ENCODE assay signal across 14 cellular contexts in genomic region chr7:55523366-55523765, GRCh38. TPM values are rescaled to one million over a fixed set of nuclear protein-coding genes. Genes with fewer than 3 reads are reported as not detected.
DNase-seq lines count a peak whose midpoint lies in the region; ATAC-seq, FAIRE-seq and TF ChIP-seq lines count a peak whose summit lies in the region.
"Had no signal": no experiment of that assay in that cellular context is flagged by ENCODE, and none has a peak within 500 bp of the region (broad histone marks: within the 10 kb centered on the region; RNA-seq: fewer than 3 reads in every experiment).

No MANE protein-coding gene starts in this region.

- intact Hi-C loops in activated CD8-positive, alpha-beta T cell treated with anti-CD3 and anti-CD28 coated beads for 36 hours (cut with micrococcal nuclease): no loop called here

- no peaks in the 10 kb centered on the region for H3K9me3 Mint-ChIP-seq in activated CD8-positive, alpha-beta T cell treated with anti-CD3 and anti-CD28 coated beads for 36 hours
- H3K9me3 Mint-ChIP-seq: activated naive CD4-positive, alpha-beta T cell treated with anti-CD3 and anti-CD28 coated beads, Interleukin-2, amount 50 U/mL, for 72 hours; neural crest cell had no signal

- H3K36me3 Mint-ChIP-seq in activated CD8-positive, alpha-beta T cell treated with anti-CD3 and anti-CD28 coated beads for 36 hours (ENCODE audit: low read depth): peaks cover 11% of the 10 kb centered on the region

- CTCF ChIA-PET in activated CD8-positive, alpha-beta T cell treated with anti-CD3 and anti-CD28 coated beads for 36 hours (lab: Charles Lee): interaction anchor here (1.2 to 1.8 kb wide), 4 partner anchors 9 to 90 kb away, joined by 3 to 6 read pairs (median 4); no protein-coding TSS in a partner anchor
- CTCF ChIA-PET in GM10248 (lab: Yijun Ruan, JAX): interaction anchor here (1.0 to 12.8 kb wide), 6 partner anchors 9 to 30 kb away, joined by 3 to 150 read pairs (median 8); no protein-coding TSS in a partner anchor

- no peak for TF ChIP-seq CTCF in activated CD8-positive, alpha-beta T cell treated with anti-CD3 and anti-CD28 coated beads for 36 hours (IDR thresholded peaks at IDR 0.05)
- TF ChIP-seq CTCF in GM10248 (IDR thresholded peaks at IDR 0.05; ENCODE audit: control extremely low read depth, extremely low read depth, low read depth, missing control alignments): no peak

- no peak for ATAC-seq in activated CD8-positive, alpha-beta T cell treated with anti-CD3 and anti-CD28 coated beads for 36 hours
- peak; percentile 17 for ATAC-seq in left lobe of liver

- H3K4me1 Mint-ChIP-seq in activated CD8-positive, alpha-beta T cell treated with anti-CD3 and anti-CD28 coated beads for 36 hours (ENCODE audit: low read depth): peaks cover 37% of the 10 kb centered on the region

- H3K27ac Mint-ChIP-seq in activated CD8-positive, alpha-beta T cell treated with anti-CD3 and anti-CD28 coated beads for 36 hours: peak overlapping the region; percentile 57

- TF ChIP-seq POLR2A in GM12891 (IDR thresholded peaks at IDR 0.05; ENCODE audit: low read depth, low read length): no peak

- peak; percentile 69 for FAIRE-seq in GM12891 (lab: Jason Lieb, UNC)

- POLR2A ChIA-PET in activated CD8-positive, alpha-beta T cell treated with anti-CD3 and anti-CD28 coated beads for 36 hours (lab: Charles Lee): interaction anchor here (1.6 kb wide), 1 partner anchor 17 kb away, joined by 4 read pairs; no protein-coding TSS in a partner anchor
- POLR2A ChIA-PET in GM10248 (lab: Yijun Ruan, JAX): interaction anchor here (0.5 to 1.2 kb wide), 3 partner anchors 11 to 40 kb away, joined by 3 to 4 read pairs (median 3); no protein-coding TSS in a partner anchor

- peak; percentile 32 for DNase-seq in AG20443 (ENCODE audit: low spot score)
- no peak for DNase-seq in GM12891 (ENCODE audit: insufficient read length, low spot score)
- no peak for DNase-seq in activated CD8-positive, alpha-beta T cell treated with anti-CD3 and anti-CD28 coated beads for 36 hours
- DNase-seq in left lobe of liver (ENCODE audit: low spot score): no peak
- DNase-seq in occipital lobe (lab: John Stamatoyannopoulos, UW): no peak
- no peak for DNase-seq in GM10248 (ENCODE audit: extremely low spot score)
- no peak for DNase-seq in GM19238 (ENCODE audit: insufficient read length, low spot score)
- DNase-seq: BE2C; effector CD8-positive, alpha-beta T cell; foreskin melanocyte; KBM-7; stimulated activated CD4-positive, alpha-beta T cell treated with anti-CD3 and anti-CD28 coated beads, Interleukin-12 subunit alpha, Interleukin-12 subunit beta, amount 100 ng/mL, for 4 hours had no signal

- no peak overlapping the region for H3K4me3 Mint-ChIP-seq in activated CD8-positive, alpha-beta T cell treated with anti-CD3 and anti-CD28 coated beads for 36 hours
- H3K4me3 Mint-ChIP-seq: neural crest cell had no signal

- H3K27me3 Mint-ChIP-seq in activated CD8-positive, alpha-beta T cell treated with anti-CD3 and anti-CD28 coated beads for 36 hours: no peaks in the 10 kb centered on the region

TF ChIP-seq in GM12891, 5 proteins besides CTCF, POLR2A, EP300 and RAD21:
- TF ChIP-seq TAF1 (IDR thresholded peaks at IDR 0.05; ENCODE audit: low read depth, low read length): no peak
- TF ChIP-seq SPI1 (IDR thresholded peaks at IDR 0.05; ENCODE audit: low read depth, low read length): no peak
- no peak for TF ChIP-seq POLR2AphosphoS5 (IDR thresholded peaks at IDR 0.05; ENCODE audit: low read depth, low read length)
- TF ChIP-seq PAX5 (IDR thresholded peaks at IDR 0.05; ENCODE audit: insufficient read depth, low read length, severe bottlenecking): no peak
- TF ChIP-seq POU2F2 (IDR thresholded peaks at IDR 0.05; ENCODE audit: low read depth, low read length): no peak

RNA-seq across cellular contexts. Expression of gene VOPP1, which starts 48.9 kb away (rescaled TPM):
- polyA plus RNA-seq in GM12891 (2012; ENCODE audit: low read depth, missing spikeins): 124 TPM
- 10 to 100 TPM; 32.6 to 34.7 TPM for total RNA-seq in activated CD8-positive, alpha-beta T cell treated with anti-CD3 and anti-CD28 coated beads for 36 hours
- total RNA-seq in left lobe of liver (20.0 TPM), occipital lobe (108 TPM)
